Comparison of ENCODE assay signal across 20 cellular contexts in genomic region chr1:224253721-224254120, GRCh38.
"Had no signal": no experiment of that assay in that cellular context is flagged by ENCODE, and none has a peak within 500 bp of the region (broad histone marks: within the 10 kb centered on the region; RNA-seq: fewer than 3 reads in every experiment).

No MANE protein-coding gene starts in this region.

- H3K9me3 Mint-ChIP-seq: activated naive CD8-positive, alpha-beta T cell treated with anti-CD3 and anti-CD28 coated beads, Interleukin-2, amount 50 U/mL, for 24 hours; brain; nephron; stimulated activated effector memory CD8-positive, alpha-beta T cell treated with anti-CD3 and anti-CD28 coated beads, Interleukin-12 subunit alpha, Interleukin-12 subunit beta, amount 100 ng/mL, for 72 hours had no signal

- FAIRE-seq: frontal cortex, TTC549 had no signal

- H3K27me3 Mint-ChIP-seq: activated naive CD8-positive, alpha-beta T cell treated with anti-CD3 and anti-CD28 coated beads, Interleukin-2, amount 50 U/mL, for 24 hours; brain had no signal

- DNase-seq: activated CD4-positive, CD25-positive, alpha-beta regulatory T cell; activated naive CD4-positive, alpha-beta T cell; activated naive CD8-positive, alpha-beta T cell treated with anti-CD3 and anti-CD28 coated beads, Interleukin-2, amount 50 U/mL, for 24 hours; dorsolateral prefrontal cortex; esophagus squamous epithelium; heart right ventricle; islet precursor cell; left ventricle myocardium superior; mesendoderm; occipital lobe; right lobe of liver; T-helper 2 cell; tibial artery; uterus had no signal

- H3K9me3 ChIP-seq: esophagus squamous epithelium, heart right ventricle, prostate gland, right lobe of liver, tibial artery, uterus had no signal

- H3K36me3 ChIP-seq: uterus had no signal

- H3K4me3 Mint-ChIP-seq: activated naive CD8-positive, alpha-beta T cell treated with anti-CD3 and anti-CD28 coated beads, Interleukin-2, amount 50 U/mL, for 24 hours; brain; nephron; stimulated activated effector memory CD8-positive, alpha-beta T cell treated with anti-CD3 and anti-CD28 coated beads, Interleukin-12 subunit alpha, Interleukin-12 subunit beta, amount 100 ng/mL, for 72 hours had no signal

- H3K27me3 ChIP-seq: dorsolateral prefrontal cortex, esophagus squamous epithelium, heart right ventricle, right lobe of liver, tibial artery, uterus had no signal

- H3K4me1 Mint-ChIP-seq: activated naive CD8-positive, alpha-beta T cell treated with anti-CD3 and anti-CD28 coated beads, Interleukin-2, amount 50 U/mL, for 24 hours; stimulated activated effector memory CD8-positive, alpha-beta T cell treated with anti-CD3 and anti-CD28 coated beads, Interleukin-12 subunit alpha, Interleukin-12 subunit beta, amount 100 ng/mL, for 72 hours had no signal

- H3K4me1 ChIP-seq: esophagus squamous epithelium, prostate gland, right lobe of liver, tibial artery, uterus had no signal

- H3K4me3 ChIP-seq: dorsolateral prefrontal cortex, esophagus squamous epithelium, heart right ventricle, prostate gland, right lobe of liver, tibial artery, uterus had no signal

- H3K27ac Mint-ChIP-seq: activated naive CD8-positive, alpha-beta T cell treated with anti-CD3 and anti-CD28 coated beads, Interleukin-2, amount 50 U/mL, for 24 hours; nephron; stimulated activated effector memory CD8-positive, alpha-beta T cell treated with anti-CD3 and anti-CD28 coated beads, Interleukin-12 subunit alpha, Interleukin-12 subunit beta, amount 100 ng/mL, for 72 hours had no signal

- H3K27ac ChIP-seq: dorsolateral prefrontal cortex, esophagus squamous epithelium, prostate gland, right lobe of liver, tibial artery, uterus had no signal

- ATAC-seq: activated naive CD8-positive, alpha-beta T cell treated with anti-CD3 and anti-CD28 coated beads, Interleukin-2, amount 50 U/mL, for 24 hours; heart right ventricle; left ventricle myocardium superior; right lobe of liver; stimulated activated effector memory CD8-positive, alpha-beta T cell treated with anti-CD3 and anti-CD28 coated beads, Interleukin-12 subunit alpha, Interleukin-12 subunit beta, amount 100 ng/mL, for 72 hours had no signal
